Comparison of ENCODE assay signal across 1 cellular context in the genomic region with DNA sequence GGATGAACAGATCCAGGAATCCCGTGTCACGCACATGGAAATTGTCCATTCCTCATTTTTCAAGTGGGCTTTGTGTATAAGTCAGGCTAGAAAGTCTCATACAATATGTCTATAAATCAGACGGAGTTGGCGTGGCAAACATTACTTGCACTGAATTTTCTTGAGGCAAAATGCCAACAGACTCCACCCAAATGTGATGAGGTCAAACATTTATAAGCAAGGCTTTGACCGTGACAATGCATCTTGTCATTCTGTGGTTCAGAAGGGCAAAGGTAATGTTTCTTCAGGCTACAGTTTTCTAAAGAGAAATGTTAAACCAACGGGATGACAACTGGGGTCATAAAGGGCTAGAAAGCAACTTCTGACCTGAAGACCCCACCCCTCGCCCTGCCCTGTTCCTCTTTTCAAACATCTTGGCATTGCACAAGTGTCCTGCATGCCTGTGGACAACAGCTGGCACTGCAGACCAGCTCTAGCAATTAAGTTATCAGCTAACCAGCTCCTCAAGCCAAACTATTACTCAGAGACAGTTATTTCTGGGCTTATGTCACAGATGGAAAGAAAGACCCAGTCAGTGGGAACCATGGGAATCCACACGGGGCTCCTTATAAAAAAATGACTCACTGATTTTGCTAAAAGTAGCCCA.
A peak's percentile ranks its signal among the peaks of the same experiment; 100 is the strongest.
TF ChIP-seq lines count a peak whose summit lies in the region.

No MANE protein-coding gene starts in this region.

TF ChIP-seq in K562, 482 proteins besides CTCF, POLR2A, EP300 and RAD21 (continued from another document):
- TF ChIP-seq, protein P1, sequence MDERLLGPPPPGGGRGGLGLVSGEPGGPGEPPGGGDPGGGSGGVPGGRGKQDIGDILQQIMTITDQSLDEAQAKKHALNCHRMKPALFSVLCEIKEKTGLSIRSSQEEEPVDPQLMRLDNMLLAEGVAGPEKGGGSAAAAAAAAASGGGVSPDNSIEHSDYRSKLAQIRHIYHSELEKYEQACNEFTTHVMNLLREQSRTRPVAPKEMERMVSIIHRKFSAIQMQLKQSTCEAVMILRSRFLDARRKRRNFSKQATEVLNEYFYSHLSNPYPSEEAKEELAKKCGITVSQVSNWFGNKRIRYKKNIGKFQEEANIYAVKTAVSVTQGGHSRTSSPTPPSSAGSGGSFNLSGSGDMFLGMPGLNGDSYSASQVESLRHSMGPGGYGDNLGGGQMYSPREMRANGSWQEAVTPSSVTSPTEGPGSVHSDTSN (CRISPR knock-in tag; IDR thresholded peaks at IDR 0.05; ENCODE audit: low read depth) = no peak
- TF ChIP-seq, protein P1 (tag; conservative IDR thresholded peaks at IDR 0.05; ENCODE audit: low read depth) = 0 out of 2 replicates have a peak, but pooled peaks have one; percentile 23
- TF ChIP-seq ZNF316 (IDR thresholded peaks at IDR 0.05) = peak; percentile 19; the same call in 1 of the 2 replicates
- TF ChIP-seq NR2C2 (CRISPR knock-in tag; IDR thresholded peaks at IDR 0.05) = no peak
- TF ChIP-seq NR2C2 (tag; IDR thresholded peaks at IDR 0.05) = peak; percentile 35; the same call in 1 of the 2 replicates
